Comparison of ENCODE assay signal across 8 cellular contexts in genomic region chr10:102420810-102421644, GRCh38. TPM values are rescaled to one million over a fixed set of nuclear protein-coding genes. Genes with fewer than 3 reads are reported as not detected.
A peak's percentile ranks its signal among the peaks of the same experiment; 100 is the strongest.
DNase-seq lines count a peak whose midpoint lies in the region; ATAC-seq and FAIRE-seq lines count a peak whose summit lies in the region.

TSS of gene FBXL15 (plus strand) at chr10:102420836. CDS start at chr10:102421130, 294 bp downstream.

- H2BK5ac ChIP-seq in mesenchymal stem cell (ENCODE audit: low read depth, low read length, poor library complexity, severe bottlenecking), result peak within 1 kb of the TSS; percentile 10

- FAIRE-seq in HTR-8/SVneo (lab: Jason Lieb, UNC), result peak; percentile 86

- H3K36me3 ChIP-seq in mesenchymal stem cell (ENCODE audit: control insufficient read depth in 1 of 2, insufficient read depth in 2 of 2, low read depth in 1 of 2, low read length in 2 of 2), result peaks cover 22 to 30% of the 10 kb centered on the region in 2 experiments

- H2BK15ac ChIP-seq in mesenchymal stem cell (ENCODE audit: low read depth, poor library complexity, severe bottlenecking), result peak within 1 kb of the TSS; percentile 68

- H2AK5ac ChIP-seq in mesenchymal stem cell (ENCODE audit: low read length, severe bottlenecking), result no peak within 1 kb of the TSS

- peak; percentile 42 for ATAC-seq in GM21367 (IDR thresholded peaks at IDR 0.05; ENCODE audit: unreplicated experiment)
- ATAC-seq in effector memory CD8-positive, alpha-beta T cell (replicated peaks), result peak; percentile 80

- no peak within 1 kb of the TSS for H2BK120ac ChIP-seq in mesenchymal stem cell (ENCODE audit: low read depth, low read length)

- peaks cover 20 to 26% of the 10 kb centered on the region in 2 donors for H3K27me3 Mint-ChIP-seq in effector memory CD8-positive, alpha-beta T cell

- H3K79me1 ChIP-seq in mesenchymal stem cell (replicated peaks; ENCODE audit: low read length, poor library complexity, severe bottlenecking), result peaks cover 23% of the 10 kb centered on the region

- WGBS in mesenchymal stem cell, result under 1% methylated on average over 64 of the region's 67 CpGs

- H3K4me1 Mint-ChIP-seq in effector memory CD8-positive, alpha-beta T cell (ENCODE audit: low read depth in 2 of 2), result peaks cover 28 to 33% of the 10 kb centered on the region in 2 donors

- peak within 1 kb of the TSS; percentile 96 to 98 for H3K4me3 Mint-ChIP-seq in effector memory CD8-positive, alpha-beta T cell

- H3K9me3 ChIP-seq in mesenchymal stem cell (ENCODE audit: control insufficient read depth, low read length), result no peaks in the 10 kb centered on the region

- peak within 1 kb of the TSS; percentile 24 to 31 for H2BK12ac ChIP-seq in mesenchymal stem cell (ENCODE audit: low read length in 2 of 2)

- peak within 1 kb of the TSS; percentile 73 for H3K9ac ChIP-seq in mesenchymal stem cell (ENCODE audit: low read length)

- H3K27me3 ChIP-seq in mesenchymal stem cell (ENCODE audit: control insufficient read depth in 1 of 2, insufficient read depth in 1 of 2, low read length in 2 of 2), result peaks cover 27 to 30% of the 10 kb centered on the region in 2 experiments

- peaks cover 34% of the 10 kb centered on the region for H3K36me3 Mint-ChIP-seq in effector memory CD8-positive, alpha-beta T cell (ENCODE audit: insufficient read depth)

- H4K8ac ChIP-seq in mesenchymal stem cell (ENCODE audit: low read length), result peak within 1 kb of the TSS; percentile 96

- H3K18ac ChIP-seq in mesenchymal stem cell (ENCODE audit: low read depth in 1 of 2, low read length in 2 of 2), result peak within 1 kb of the TSS; percentile 85 to 93

- DNase-seq in COLO668 (lab: John Stamatoyannopoulos, UW; ENCODE audit: unreplicated experiment) (peak; percentile 91), HTR-8/SVneo (ENCODE audit: insufficient read length, low spot score) (peak; percentile 94), NOMO-1 treated with dmso at 0.1 percent for 144 hours (lab: John Stamatoyannopoulos, UW; ENCODE audit: unreplicated experiment) (peak; percentile 94), mesenchymal stem cell (peak; percentile 98)
- peak; percentile 93 to 98 (median 97) for DNase-seq in activated CD8-positive, alpha-beta memory T cell treated with anti-CD3 and anti-CD28 coated beads for 48 hours (ENCODE audit: low read depth in 2 of 3, low spot score in 2 of 3)
- peak; percentile 92 to 96 (median 95) for DNase-seq in effector memory CD8-positive, alpha-beta T cell
- peak; percentile 88 for DNase-seq in stimulated activated CD8-positive, alpha-beta memory T cell treated with anti-CD3 and anti-CD28 coated beads, Interleukin-12 subunit alpha, Interleukin-12 subunit beta, amount 100 ng/mL, for 4 hours (ENCODE audit: low read depth)

- peak within 1 kb of the TSS; percentile 91 for H2AFZ ChIP-seq in mesenchymal stem cell (ENCODE audit: low read depth, low read length)

- peak within 1 kb of the TSS; percentile 83 to 88 for H3K4ac ChIP-seq in mesenchymal stem cell (ENCODE audit: low read depth in 1 of 2, low read length in 2 of 2)

- peaks cover 33% of the 10 kb centered on the region for H3K4me1 ChIP-seq in mesenchymal stem cell (ENCODE audit: control insufficient read depth, insufficient read depth, low read depth, low read length)

- peak within 1 kb of the TSS in 1 of 2 experiments; percentile 71 for H3K14ac ChIP-seq in mesenchymal stem cell (ENCODE audit: low read length in 2 of 2)

- no peaks in the 10 kb centered on the region for H3K9me3 Mint-ChIP-seq in effector memory CD8-positive, alpha-beta T cell

- H3K23ac ChIP-seq in mesenchymal stem cell (ENCODE audit: low read length in 2 of 2), result peak within 1 kb of the TSS; percentile 26 to 70

- H3K27ac Mint-ChIP-seq in effector memory CD8-positive, alpha-beta T cell, result peak within 1 kb of the TSS; percentile 86 to 91

- H3K4me2 ChIP-seq in mesenchymal stem cell (ENCODE audit: low read length, poor library complexity, severe bottlenecking), result peak within 1 kb of the TSS; percentile 98

- H3K4me3 ChIP-seq in mesenchymal stem cell (ENCODE audit: insufficient read depth in 1 of 2, low read depth in 1 of 2, low read length in 2 of 2), result peak within 1 kb of the TSS; percentile 85 to 94

- peak within 1 kb of the TSS; percentile 97 for H3K27ac ChIP-seq in mesenchymal stem cell (ENCODE audit: low read length, poor library complexity, severe bottlenecking)

- H4K91ac ChIP-seq in mesenchymal stem cell (ENCODE audit: low read length), result peak within 1 kb of the TSS; percentile 95

RNA-seq across cellular contexts. Expression of gene FBXL15, which starts in this region (rescaled TPM):
- polyA plus RNA-seq in mesenchymal stem cell (2013, experiment 1 of 2), result 7.3 TPM
- 7.5 TPM for polyA plus RNA-seq in mesenchymal stem cell (2013, experiment 2 of 2)

Comparison
In these comparisons a context has a peak if more than half of its experiments do, and no peak if none do; other contexts are left out.
1. Peak in every context shown above with its lines: DNase-seq, ATAC-seq, H3K4me3 ChIP-seq and H3K27ac ChIP-seq.